22 cellular contexts compared by ENCODE assay signal in the genomic region with DNA sequence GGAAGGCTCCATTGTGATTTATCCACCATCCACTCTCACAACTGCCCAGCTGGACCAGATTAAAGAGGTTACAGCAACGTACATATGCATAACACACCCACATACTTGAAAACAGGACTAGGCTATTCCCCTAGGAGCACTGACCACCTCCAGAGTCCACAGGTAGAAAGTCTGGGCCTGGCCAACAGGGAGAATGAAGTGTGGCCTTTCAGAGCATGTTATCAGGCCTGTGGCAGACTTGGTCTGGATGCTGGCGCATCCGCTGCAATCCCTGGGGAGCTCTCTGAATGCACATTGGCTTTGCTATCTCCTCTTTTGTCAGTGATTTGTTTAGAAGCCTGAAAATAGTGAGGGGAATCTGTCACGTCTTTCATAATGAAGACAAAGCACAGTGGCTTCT.
DNase-seq lines count a peak whose midpoint lies in the region; ATAC-seq and TF ChIP-seq lines count a peak whose summit lies in the region.
"Had no signal": no experiment of that assay in that cellular context is flagged by ENCODE, and none has a peak within 500 bp of the region (broad histone marks: within the 10 kb centered on the region; RNA-seq: fewer than 3 reads in every experiment).

No MANE protein-coding gene starts in this region.

- no peak overlapping the region for H2AFZ ChIP-seq in SK-N-SH (ENCODE audit: low read depth)
- H2AFZ ChIP-seq: GM23338 had no signal

- no peaks in the 10 kb centered on the region for H3K27me3 Mint-ChIP-seq in endodermal cell (ENCODE audit: insufficient read depth)
- H3K27me3 Mint-ChIP-seq: B cell had no signal

- no peaks in the 10 kb centered on the region for H3K9me2 ChIP-seq in SK-N-SH

- H3K27ac ChIP-seq in SK-N-SH (ENCODE audit: low read depth in 2 of 2, low read length in 1 of 2) (no peak overlapping the region), endodermal cell (ENCODE audit: low read depth, low read length) (peak overlapping the region; percentile 77), muscle layer of duodenum (ENCODE audit: low read length) (peak overlapping the region; percentile 6)
- H3K27ac ChIP-seq: 22Rv1 had no signal

- H3K36me3 Mint-ChIP-seq in endodermal cell (ENCODE audit: low read depth): peaks cover 7% of the 10 kb centered on the region
- H3K36me3 Mint-ChIP-seq in stimulated activated effector memory CD8-positive, alpha-beta T cell treated with anti-CD3 and anti-CD28 coated beads, Interleukin-12 subunit alpha, Interleukin-12 subunit beta, amount 100 ng/mL, for 72 hours: no peaks in the 10 kb centered on the region
- H3K36me3 Mint-ChIP-seq: CD14-positive monocyte had no signal

- H4K20me1 ChIP-seq in SK-N-SH (ENCODE audit: insufficient read depth): no peaks in the 10 kb centered on the region

- CTCF ChIA-PET in SK-N-SH (lab: Yijun Ruan, JAX): interaction anchor here (1.1 kb wide), 1 partner anchor 37 kb away, joined by 6 read pairs; no protein-coding TSS in a partner anchor

- no peak for TF ChIP-seq EP300 in SK-N-SH (IDR thresholded peaks at IDR 0.05; ENCODE audit: borderline replicate concordance in 1 of 2, low read depth in 1 of 2, low read length in 1 of 2)

- H3F3A ChIP-seq in SK-N-SH (replicated peaks; ENCODE audit: insufficient read depth): no peaks in the 10 kb centered on the region

- H3K4me1 ChIP-seq in SK-N-SH (ENCODE audit: control insufficient read depth in 1 of 2, insufficient read depth in 2 of 2, low read depth in 1 of 2, low read length in 1 of 2) (peaks cover 0 to 6% of the 10 kb centered on the region in 2 experiments; a peak in 2 of 4 replicates), endodermal cell (ENCODE audit: control insufficient read depth, insufficient read depth, low read length) (peaks cover 50% of the 10 kb centered on the region), muscle layer of duodenum (ENCODE audit: control insufficient read depth in 1 of 2, insufficient read depth in 2 of 2, low read length in 2 of 2) (peaks cover 6 to 7% of the 10 kb centered on the region in 2 donors)

- TF ChIP-seq CTCF in SK-N-SH (IDR thresholded peaks at IDR 0.05) (no peak), endodermal cell (conservative IDR thresholded peaks at IDR 0.05) (no peak)

- H3K79me2 ChIP-seq in SK-N-SH (ENCODE audit: insufficient read depth): no peaks in the 10 kb centered on the region

- no peak overlapping the region for H3K4me2 ChIP-seq in SK-N-SH
- H3K4me2 ChIP-seq: GM23338 had no signal

- ATAC-seq in SK-N-SH treated with all-trans-retinoic acid at 6 μM for 48 hours: no peak
- no peak for ATAC-seq in stimulated activated effector memory CD8-positive, alpha-beta T cell treated with anti-CD3 and anti-CD28 coated beads, Interleukin-12 subunit alpha, Interleukin-12 subunit beta, amount 100 ng/mL, for 72 hours
- ATAC-seq: GM12878, GM23338 had no signal

- H3K9me3 ChIP-seq in SK-N-SH (no peaks in the 10 kb centered on the region), endodermal cell (ENCODE audit: control insufficient read depth, low read length) (no peaks in the 10 kb centered on the region), muscle layer of duodenum (ENCODE audit: control insufficient read depth in 1 of 2, low read length in 2 of 2) (no peaks in the 10 kb centered on the region)

- H3K36me3 ChIP-seq in SK-N-SH (replicated peaks in 1 of 2; ENCODE audit: control insufficient read depth in 1 of 2, insufficient read depth in 2 of 2, low read length in 1 of 2): no peaks in the 10 kb centered on the region
- H3K36me3 ChIP-seq in endodermal cell (ENCODE audit: control insufficient read depth, insufficient read depth, low read length): peaks cover 12% of the 10 kb centered on the region
- no peaks in the 10 kb centered on the region for H3K36me3 ChIP-seq in muscle layer of duodenum (ENCODE audit: control insufficient read depth in 1 of 2, insufficient read depth in 2 of 2, low read length in 2 of 2)

- peaks cover 56% of the 10 kb centered on the region for H3K4me1 Mint-ChIP-seq in endodermal cell
- peaks cover 6% of the 10 kb centered on the region for H3K4me1 Mint-ChIP-seq in stimulated activated effector memory CD8-positive, alpha-beta T cell treated with anti-CD3 and anti-CD28 coated beads, Interleukin-12 subunit alpha, Interleukin-12 subunit beta, amount 100 ng/mL, for 72 hours

- 43% methylated on average over 4 of the region's 4 CpGs for WGBS in SK-N-SH (ENCODE audit: low lambda C conversion rate)
- WGBS in endodermal cell (ENCODE audit: insufficient coverage in 1 of 2, insufficient read length in 1 of 2), 2 experiments: 49 to 50% methylated on average over 2 to 4 of the region's 4 CpGs

- no peak for TF ChIP-seq RAD21 in SK-N-SH (IDR thresholded peaks at IDR 0.05; ENCODE audit: low read length)

- no peak overlapping the region for H3K4me3 ChIP-seq in SK-N-SH (ENCODE audit: low read depth in 2 of 2, low read length in 1 of 2)
- H3K4me3 ChIP-seq in endodermal cell (ENCODE audit: low read length): no peak overlapping the region
- H3K4me3 ChIP-seq in muscle layer of duodenum (ENCODE audit: low read depth in 1 of 2, low read length in 2 of 2): no peak overlapping the region
- H3K4me3 ChIP-seq: GM12878, GM23338 had no signal

- H3K9me3 Mint-ChIP-seq in endodermal cell: no peaks in the 10 kb centered on the region
- no peaks in the 10 kb centered on the region for H3K9me3 Mint-ChIP-seq in stimulated activated effector memory CD8-positive, alpha-beta T cell treated with anti-CD3 and anti-CD28 coated beads, Interleukin-12 subunit alpha, Interleukin-12 subunit beta, amount 100 ng/mL, for 72 hours
- H3K9me3 Mint-ChIP-seq: CD8-positive, alpha-beta memory T cell; GM23338; H9 had no signal

- H3K27me3 ChIP-seq in SK-N-SH (ENCODE audit: insufficient read depth): no peaks in the 10 kb centered on the region
- H3K27me3 ChIP-seq in endodermal cell (ENCODE audit: control insufficient read depth, insufficient read depth, low read length, poor library complexity, severe bottlenecking): no peaks in the 10 kb centered on the region
- no peaks in the 10 kb centered on the region for H3K27me3 ChIP-seq in muscle layer of duodenum (ENCODE audit: low read depth, low read length)

- DNase-seq in SK-N-SH: no peak
- peak; percentile 66 for DNase-seq in endodermal cell
- DNase-seq in stimulated activated effector memory CD8-positive, alpha-beta T cell treated with anti-CD3 and anti-CD28 coated beads, Interleukin-12 subunit alpha, Interleukin-12 subunit beta, amount 100 ng/mL, for 72 hours (ENCODE audit: low spot score in 2 of 2): no peak
- no peak for DNase-seq in activated T-cell treated with anti-CD3 and anti-CD28 coated beads, Interleukin-2, amount 50 U/mL, for 48 hours
- DNase-seq in NCI-H2196 (lab: John Stamatoyannopoulos, UW; ENCODE audit: unreplicated experiment): no peak
- DNase-seq in SW 1271 (lab: John Stamatoyannopoulos, UW): no peak
- DNase-seq: CD8-positive, alpha-beta memory T cell; H9; KG1; MM.1S; NCI-H1694; NCI-H2029 treated with DMSO at 0.1 percent for 48 hours; NCI-H226; NCI-H510A; NCI-H69 had no signal

- POLR2A ChIA-PET in SK-N-SH (lab: Yijun Ruan, JAX): no interaction called here

- H3K27ac Mint-ChIP-seq in endodermal cell: peak overlapping the region; percentile 6
- H3K27ac Mint-ChIP-seq in stimulated activated effector memory CD8-positive, alpha-beta T cell treated with anti-CD3 and anti-CD28 coated beads, Interleukin-12 subunit alpha, Interleukin-12 subunit beta, amount 100 ng/mL, for 72 hours: peak overlapping the region; percentile 1
- H3K27ac Mint-ChIP-seq: B cell, CD14-positive monocyte, GM23338 had no signal

- H3K9ac ChIP-seq in SK-N-SH (no peak overlapping the region), endodermal cell (ENCODE audit: extremely low read depth, low read length, poor library complexity, severe bottlenecking) (no peak overlapping the region)

- no peak overlapping the region for H3K4me3 Mint-ChIP-seq in endodermal cell
- no peak overlapping the region for H3K4me3 Mint-ChIP-seq in stimulated activated effector memory CD8-positive, alpha-beta T cell treated with anti-CD3 and anti-CD28 coated beads, Interleukin-12 subunit alpha, Interleukin-12 subunit beta, amount 100 ng/mL, for 72 hours
- H3K4me3 Mint-ChIP-seq: B cell; CD14-positive monocyte; CD8-positive, alpha-beta memory T cell; GM23338; H9 had no signal

TF ChIP-seq in SK-N-SH, 30 proteins besides CTCF, POLR2A, EP300 and RAD21 (continues in another document):
- TF ChIP-seq NFIC (IDR thresholded peaks at IDR 0.05; ENCODE audit: borderline replicate concordance): no peak
- TF ChIP-seq PBX3 (IDR thresholded peaks at IDR 0.05): no peak
- TF ChIP-seq TAF1 (IDR thresholded peaks at IDR 0.05; ENCODE audit: borderline replicate concordance, low read depth, low read length): no peak
- no peak for TF ChIP-seq ELF1 (IDR thresholded peaks at IDR 0.05)
- 0 out of 2 replicates have a peak, but pooled peaks have one; percentile 12 for TF ChIP-seq GATA2 (CRISPR knock-in tag; IDR thresholded peaks at IDR 0.05)

TF ChIP-seq in SK-N-SH treated with all-trans-retinoic acid at 6 μM for 48 hours, 23 proteins besides CTCF, POLR2A, EP300 and RAD21 (continues in another document):
- TF ChIP-seq ZNF565 (CRISPR knock-in tag; conservative IDR thresholded peaks at IDR 0.05; ENCODE audit: low read depth) (no peak), SNAI2 (CRISPR knock-in tag; IDR thresholded peaks at IDR 0.05) (no peak), ZFP30 (CRISPR knock-in tag; IDR thresholded peaks at IDR 0.05) (no peak), ISL1 (CRISPR knock-in tag; IDR thresholded peaks at IDR 0.05) (no peak)
- TF ChIP-seq, protein P1, sequence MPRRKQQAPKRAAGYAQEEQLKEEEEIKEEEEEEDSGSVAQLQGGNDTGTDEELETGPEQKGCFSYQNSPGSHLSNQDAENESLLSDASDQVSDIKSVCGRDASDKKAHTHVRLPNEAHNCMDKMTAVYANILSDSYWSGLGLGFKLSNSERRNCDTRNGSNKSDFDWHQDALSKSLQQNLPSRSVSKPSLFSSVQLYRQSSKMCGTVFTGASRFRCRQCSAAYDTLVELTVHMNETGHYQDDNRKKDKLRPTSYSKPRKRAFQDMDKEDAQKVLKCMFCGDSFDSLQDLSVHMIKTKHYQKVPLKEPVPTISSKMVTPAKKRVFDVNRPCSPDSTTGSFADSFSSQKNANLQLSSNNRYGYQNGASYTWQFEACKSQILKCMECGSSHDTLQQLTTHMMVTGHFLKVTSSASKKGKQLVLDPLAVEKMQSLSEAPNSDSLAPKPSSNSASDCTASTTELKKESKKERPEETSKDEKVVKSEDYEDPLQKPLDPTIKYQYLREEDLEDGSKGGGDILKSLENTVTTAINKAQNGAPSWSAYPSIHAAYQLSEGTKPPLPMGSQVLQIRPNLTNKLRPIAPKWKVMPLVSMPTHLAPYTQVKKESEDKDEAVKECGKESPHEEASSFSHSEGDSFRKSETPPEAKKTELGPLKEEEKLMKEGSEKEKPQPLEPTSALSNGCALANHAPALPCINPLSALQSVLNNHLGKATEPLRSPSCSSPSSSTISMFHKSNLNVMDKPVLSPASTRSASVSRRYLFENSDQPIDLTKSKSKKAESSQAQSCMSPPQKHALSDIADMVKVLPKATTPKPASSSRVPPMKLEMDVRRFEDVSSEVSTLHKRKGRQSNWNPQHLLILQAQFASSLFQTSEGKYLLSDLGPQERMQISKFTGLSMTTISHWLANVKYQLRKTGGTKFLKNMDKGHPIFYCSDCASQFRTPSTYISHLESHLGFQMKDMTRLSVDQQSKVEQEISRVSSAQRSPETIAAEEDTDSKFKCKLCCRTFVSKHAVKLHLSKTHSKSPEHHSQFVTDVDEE (CRISPR knock-in tag; IDR thresholded peaks at IDR 0.05): no peak

Comparison
In these comparisons a context has a peak if more than half of its experiments do, and no peak if none do; other contexts are left out.
1. H3K27ac ChIP-seq: peak in endodermal cell (single experiment) and muscle layer of duodenum (single experiment); none in SK-N-SH (0 of 2).